ENCODE assay signal across 22 cellular contexts in the genomic region with DNA sequence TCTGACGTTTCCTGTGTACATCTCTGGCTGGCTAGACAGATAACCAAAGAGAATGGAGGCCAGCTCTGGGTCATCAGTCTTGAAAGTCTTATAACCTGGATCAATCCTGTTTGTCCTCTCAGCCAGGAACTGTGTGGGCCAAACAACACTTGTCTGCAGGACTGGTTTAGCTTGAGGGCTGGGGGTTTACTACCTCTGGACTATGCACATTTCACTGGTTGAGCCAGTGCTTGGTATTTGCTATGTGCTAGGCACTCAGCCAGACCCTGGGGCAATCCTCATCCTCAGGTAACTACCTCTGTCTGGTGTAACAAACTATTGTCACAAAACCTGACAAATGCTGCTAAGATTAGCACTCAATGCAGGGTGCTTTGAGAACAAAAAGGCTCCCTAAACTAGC.
"Had no signal": no experiment of that assay in that cellular context is flagged by ENCODE, and none has a peak within 500 bp of the region (broad histone marks: within the 10 kb centered on the region; RNA-seq: fewer than 3 reads in every experiment).

No MANE protein-coding gene starts in this region.

- H3K4me3 ChIP-seq: coronary artery, heart right ventricle, lower lobe of right lung, prostate gland, right atrium auricular region, spleen, testis, upper lobe of left lung had no signal

- H3K9me3 Mint-ChIP-seq: activated B cell treated with CpG ODN at 0.5 μM for 24 hours; activated CD4-positive, alpha-beta memory T cell treated with anti-CD3 and anti-CD28 coated beads for 36 hours; activated naive CD4-positive, alpha-beta T cell treated with anti-CD3 and anti-CD28 coated beads for 36 hours; activated naive CD8-positive, alpha-beta T cell treated with anti-CD3 and anti-CD28 coated beads, Interleukin-2, amount 10 ng/mL, durations not matched to agents 7 days and 5 days; natural killer cell treated with Interleukin-12 subunit alpha and Interleukin-12 subunit beta and Interleukin-15 and Interleukin-18, amount 100 ng/mL, for 72 hours had no signal

- H3K9me3 ChIP-seq: heart right ventricle, lower lobe of right lung, prostate gland, right atrium auricular region, spleen, testis, upper lobe of left lung had no signal

- ATAC-seq: heart right ventricle; lower lobe of right lung; natural killer cell treated with Interleukin-12 subunit alpha and Interleukin-12 subunit beta and Interleukin-15 and Interleukin-18, amount 100 ng/mL, for 72 hours had no signal

- H3K27me3 ChIP-seq: heart right ventricle, right atrium auricular region, spleen, testis, upper lobe of left lung had no signal

- H3K27ac Mint-ChIP-seq: activated B cell treated with CpG ODN at 0.5 μM for 24 hours; activated CD4-positive, alpha-beta memory T cell treated with anti-CD3 and anti-CD28 coated beads for 36 hours; activated naive CD4-positive, alpha-beta T cell treated with anti-CD3 and anti-CD28 coated beads for 36 hours had no signal

- H3K4me3 Mint-ChIP-seq: activated B cell treated with CpG ODN at 0.5 μM for 24 hours; activated CD4-positive, alpha-beta memory T cell treated with anti-CD3 and anti-CD28 coated beads for 36 hours; activated naive CD4-positive, alpha-beta T cell treated with anti-CD3 and anti-CD28 coated beads for 36 hours; activated naive CD8-positive, alpha-beta T cell treated with anti-CD3 and anti-CD28 coated beads, Interleukin-2, amount 10 ng/mL, durations not matched to agents 7 days and 5 days; natural killer cell treated with Interleukin-12 subunit alpha and Interleukin-12 subunit beta and Interleukin-15 and Interleukin-18, amount 100 ng/mL, for 72 hours had no signal

- H3K27me3 Mint-ChIP-seq: activated B cell treated with CpG ODN at 0.5 μM for 24 hours; activated CD4-positive, alpha-beta memory T cell treated with anti-CD3 and anti-CD28 coated beads for 36 hours; activated naive CD8-positive, alpha-beta T cell treated with anti-CD3 and anti-CD28 coated beads, Interleukin-2, amount 10 ng/mL, durations not matched to agents 7 days and 5 days; natural killer cell treated with Interleukin-12 subunit alpha and Interleukin-12 subunit beta and Interleukin-15 and Interleukin-18, amount 100 ng/mL, for 72 hours had no signal

- DNase-seq: activated B cell treated with CpG ODN at 0.5 μM for 24 hours; activated CD4-positive, alpha-beta memory T cell treated with anti-CD3 and anti-CD28 coated beads for 36 hours; activated CD4-positive, alpha-beta T cell treated with anti-CD3 and anti-CD28 coated beads for 4 hours; activated effector memory CD4-positive, alpha-beta T cell treated with Interleukin-2 at 50 U/mL for 16 hours; activated naive CD4-positive, alpha-beta T cell treated with anti-CD3 and anti-CD28 coated beads for 36 hours; activated naive CD8-positive, alpha-beta T cell treated with anti-CD3 and anti-CD28 coated beads, Interleukin-2, amount 10 ng/mL, durations not matched to agents 7 days and 5 days; amniotic stem cell; cerebellar nuclear complex; foreskin fibroblast; heart right ventricle; lower lobe of right lung; midbrain; spleen; stimulated activated CD4-positive, alpha-beta T cell treated with anti-CD3 and anti-CD28 coated beads, Interleukin-4, amount 100 ng/mL, for 4 hours; T-helper 1 cell; T-helper 9 cell; testis; upper lobe of left lung had no signal

- H3K4me1 Mint-ChIP-seq: activated B cell treated with CpG ODN at 0.5 μM for 24 hours had no signal

- H3K36me3 ChIP-seq: prostate gland, right atrium auricular region, upper lobe of left lung had no signal

- H3K36me3 Mint-ChIP-seq: activated CD4-positive, alpha-beta memory T cell treated with anti-CD3 and anti-CD28 coated beads for 36 hours; natural killer cell treated with Interleukin-12 subunit alpha and Interleukin-12 subunit beta and Interleukin-15 and Interleukin-18, amount 100 ng/mL, for 72 hours had no signal

- H3K4me1 ChIP-seq: lower lobe of right lung, prostate gland, testis, upper lobe of left lung had no signal

- H3K27ac ChIP-seq: coronary artery, heart right ventricle, lower lobe of right lung, prostate gland, right atrium auricular region, spleen, testis, upper lobe of left lung had no signal
